1 cellular context compared by ENCODE assay signal in the genomic region with DNA sequence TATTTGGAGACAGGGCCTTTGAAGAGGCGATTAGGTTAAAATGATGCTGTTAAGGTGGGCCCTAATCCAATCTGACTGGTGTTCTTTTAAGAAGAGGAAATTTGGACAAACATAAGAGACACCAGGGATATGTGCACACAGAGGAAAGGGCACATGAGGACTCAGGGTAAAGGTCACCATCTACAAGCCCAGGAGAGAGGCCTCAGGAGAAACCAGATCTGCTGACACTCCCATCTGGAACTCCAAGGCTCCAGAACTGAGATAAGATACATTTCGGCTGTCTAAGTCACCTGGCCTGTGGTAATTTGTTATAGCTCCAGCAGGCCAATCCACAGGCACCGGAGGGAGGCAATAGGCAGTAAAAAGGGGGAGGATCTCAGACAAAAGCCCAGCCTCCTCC.
TF ChIP-seq lines count a peak whose summit lies in the region.

No MANE protein-coding gene starts in this region.

TF ChIP-seq in IMR-90, 13 proteins besides CTCF, POLR2A, EP300 and RAD21:
- TF ChIP-seq MAFK (IDR thresholded peaks at IDR 0.05; ENCODE audit: low read depth, low read length) (no peak), RFX5 (IDR thresholded peaks at IDR 0.05; ENCODE audit: low read depth, low read length) (no peak), MXI1 (IDR thresholded peaks at IDR 0.05; ENCODE audit: borderline replicate concordance, low read depth, low read length) (no peak), USF2 (IDR thresholded peaks at IDR 0.05; ENCODE audit: low read depth, low read length) (no peak), FOS (IDR thresholded peaks at IDR 0.05; ENCODE audit: low read depth, low read length) (no peak), NFE2L2 (IDR thresholded peaks at IDR 0.05; ENCODE audit: low read depth, low read length) (no peak), SMC3 (IDR thresholded peaks at IDR 0.05; ENCODE audit: low read depth, low read length) (no peak), CHD1 (IDR thresholded peaks at IDR 0.05; ENCODE audit: low read depth, low read length) (no peak), MAZ (IDR thresholded peaks at IDR 0.05; ENCODE audit: borderline replicate concordance, low read depth, low read length) (no peak), RCOR1 (IDR thresholded peaks at IDR 0.05; ENCODE audit: insufficient replicate concordance, low read length) (no peak)
- TF ChIP-seq, protein P1, sequence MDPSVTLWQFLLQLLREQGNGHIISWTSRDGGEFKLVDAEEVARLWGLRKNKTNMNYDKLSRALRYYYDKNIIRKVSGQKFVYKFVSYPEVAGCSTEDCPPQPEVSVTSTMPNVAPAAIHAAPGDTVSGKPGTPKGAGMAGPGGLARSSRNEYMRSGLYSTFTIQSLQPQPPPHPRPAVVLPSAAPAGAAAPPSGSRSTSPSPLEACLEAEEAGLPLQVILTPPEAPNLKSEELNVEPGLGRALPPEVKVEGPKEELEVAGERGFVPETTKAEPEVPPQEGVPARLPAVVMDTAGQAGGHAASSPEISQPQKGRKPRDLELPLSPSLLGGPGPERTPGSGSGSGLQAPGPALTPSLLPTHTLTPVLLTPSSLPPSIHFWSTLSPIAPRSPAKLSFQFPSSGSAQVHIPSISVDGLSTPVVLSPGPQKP (IDR thresholded peaks at IDR 0.05; ENCODE audit: borderline replicate concordance, low read depth, low read length), result no peak
